In genomic region chr19:2798733-2799132, GRCh38 we compare ENCODE assay signal across 17 cellular contexts. TPM values are rescaled to one million over a fixed set of nuclear protein-coding genes. Genes with fewer than 3 reads are reported as not detected.
DNase-seq lines count a peak whose midpoint lies in the region; ATAC-seq and TF ChIP-seq lines count a peak whose summit lies in the region.
"Had no signal": no experiment of that assay in that cellular context is flagged by ENCODE, and none has a peak within 500 bp of the region (broad histone marks: within the 10 kb centered on the region; RNA-seq: fewer than 3 reads in every experiment).

No MANE protein-coding gene starts in this region.

- TF ChIP-seq CTCF in RWPE1 (conservative IDR thresholded peaks at IDR 0.05; ENCODE audit: low read depth) (no peak), cardiac muscle cell (IDR thresholded peaks at IDR 0.05; ENCODE audit: low read depth, low read length) (no peak), osteoblast (IDR thresholded peaks at IDR 0.05; ENCODE audit: extremely low read depth, low read depth, low read length) (no peak)

- H3K27ac ChIP-seq in RWPE1 (peak overlapping the region; percentile 27), cardiac muscle cell (peak overlapping the region; percentile 81), osteoblast (ENCODE audit: low read depth, low read length) (no peak overlapping the region), SJCRH30 (no peak overlapping the region)
- H3K27ac ChIP-seq: epithelial cell of prostate had no signal

- H3K36me3 ChIP-seq in cardiac muscle cell (peaks cover 23% of the 10 kb centered on the region), osteoblast (ENCODE audit: insufficient read depth, low read length) (peaks cover 30% of the 10 kb centered on the region), SJCRH30 (peaks cover 79% of the 10 kb centered on the region)

- H3K4me1 ChIP-seq in cardiac muscle cell (ENCODE audit: low read depth): peaks cover 8% of the 10 kb centered on the region
- H3K4me1 ChIP-seq in osteoblast (ENCODE audit: insufficient read depth, low read length): no peaks in the 10 kb centered on the region
- H3K4me1 ChIP-seq in SJCRH30: no peaks in the 10 kb centered on the region

- H3K4me3 ChIP-seq in cardiac muscle cell: no peak overlapping the region
- no peak overlapping the region for H3K4me3 ChIP-seq in osteoblast (ENCODE audit: insufficient read depth, low read length)
- no peak overlapping the region for H3K4me3 ChIP-seq in SJCRH30

- H4K20me1 ChIP-seq in osteoblast (ENCODE audit: insufficient read depth, low read length): peaks cover 4% of the 10 kb centered on the region

- no peak overlapping the region for H2AFZ ChIP-seq in osteoblast (ENCODE audit: low read length)

- H3K9me3 ChIP-seq in cardiac muscle cell (ENCODE audit: low read depth) (no peaks in the 10 kb centered on the region), osteoblast (ENCODE audit: low read depth, low read length) (no peaks in the 10 kb centered on the region), SJCRH30 (replicated peaks) (no peaks in the 10 kb centered on the region)

- H3K4me2 ChIP-seq in osteoblast (ENCODE audit: insufficient read depth, low read length): no peak overlapping the region

- no peaks in the 10 kb centered on the region for H3K27me3 ChIP-seq in cardiac muscle cell
- H3K27me3 ChIP-seq in osteoblast (ENCODE audit: insufficient read depth, low read length): no peaks in the 10 kb centered on the region
- H3K27me3 ChIP-seq in SJCRH30: no peaks in the 10 kb centered on the region

- peak; percentile 6 for DNase-seq in ELR (ENCODE audit: low read depth)
- no peak for DNase-seq in RWPE1 (ENCODE audit: low spot score)
- DNase-seq in cardiac muscle cell (ENCODE audit: low read depth in 1 of 2, low spot score in 1 of 2): peak; percentile 20 to 46
- DNase-seq in osteoblast (ENCODE audit: insufficient read length, low spot score, missing footprints): peak; percentile 90
- no peak for DNase-seq in NCI-H2171 (lab: John Stamatoyannopoulos, UW)
- DNase-seq in GDM1 (lab: John Stamatoyannopoulos, UW): no peak
- DNase-seq in SJCRH30: no peak
- DNase-seq: activated CD8-positive, alpha-beta memory T cell treated with anti-CD3 and anti-CD28 coated beads, Interleukin-2, amount 10 ng/mL, durations not matched to agents 7 days and 5 days; activated effector memory CD4-positive, alpha-beta T cell treated with anti-CD3 and anti-CD28 coated beads, Interleukin-2, amount 50 U/mL, for 16 hours; Calu3; kidney; NCI-H2081; NCI-H526 treated with DMSO at 0.1 percent for 48 hours; stimulated activated CD4-positive, alpha-beta T cell treated with anti-CD3 and anti-CD28 coated beads, Interleukin-4, amount 100 ng/mL, for 1 hour had no signal

- no peak for ATAC-seq in GM21619 (IDR thresholded peaks at IDR 0.05; ENCODE audit: unreplicated experiment)
- ATAC-seq: activated CD8-positive, alpha-beta memory T cell treated with anti-CD3 and anti-CD28 coated beads, Interleukin-2, amount 10 ng/mL, durations not matched to agents 7 days and 5 days; WTC11 had no signal

- POLR2A ChIA-PET in RWPE1 (lab: Yijun Ruan, JAX; ENCODE audit: low non-redundant PET): no interaction called here

- no peaks in the 10 kb centered on the region for H3K79me2 ChIP-seq in osteoblast (ENCODE audit: insufficient read depth, low read length)

- CTCF ChIA-PET in RWPE1 (lab: Yijun Ruan, JAX): interaction anchor here (0.5 to 0.6 kb wide), 2 partner anchors 40 to 1354 kb away, joined by 3 read pairs; no protein-coding TSS in a partner anchor

RNA-seq across cellular contexts. Expression of gene THOP1, which starts 13.4 kb away (rescaled TPM):
- total RNA-seq in cardiac muscle cell (111 and 126 TPM in 2 replicates), osteoblast (45.6 and 49.5 TPM in 2 replicates)
- polyA plus RNA-seq in cardiac muscle cell: 73.9 and 81.3 TPM in 2 replicates
- 114 and 119 TPM in 2 replicates for total RNA-seq in SJCRH30 (2014; rRNA removed; shearing (Covaris generic))

RNA-seq across cellular contexts. Expression of gene SGTA, which starts 15.7 kb away (rescaled TPM):
- 102 and 106 TPM in 2 replicates for total RNA-seq in cardiac muscle cell
- polyA plus RNA-seq in cardiac muscle cell: 135 and 137 TPM in 2 replicates
- 35.9 and 38.7 TPM in 2 replicates for total RNA-seq in osteoblast
- total RNA-seq in SJCRH30 (2014; rRNA removed; shearing (Covaris generic)): 102 and 103 TPM in 2 replicates

RNA-seq across cellular contexts. Expression of gene ZNF554, which starts 20.9 kb away (rescaled TPM):
- total RNA-seq in cardiac muscle cell (11.6 and 18.2 TPM in 2 replicates), osteoblast (5.6 and 5.8 TPM in 2 replicates)
- 11.1 and 12.4 TPM in 2 replicates for polyA plus RNA-seq in cardiac muscle cell
- total RNA-seq in SJCRH30 (2014; rRNA removed; shearing (Covaris generic)): 1.3 and 1.6 TPM in 2 replicates

RNA-seq across cellular contexts. Expression of gene ZNF555, which starts 42.5 kb away (rescaled TPM):
- total RNA-seq in cardiac muscle cell: 8.7 and 9.5 TPM in 2 replicates
- polyA plus RNA-seq in cardiac muscle cell: 9.0 and 15.2 TPM in 2 replicates
- 6.2 and 8.0 TPM in 2 replicates for total RNA-seq in osteoblast
- total RNA-seq in SJCRH30 (2014; rRNA removed; shearing (Covaris generic)): 10.7 and 11.8 TPM in 2 replicates

RNA-seq across cellular contexts. Expression of gene SLC39A3, which starts 58.9 kb away (rescaled TPM):
- total RNA-seq in cardiac muscle cell (29.4 and 33.5 TPM in 2 replicates), osteoblast (33.0 and 33.7 TPM in 2 replicates)
- 36.6 and 46.0 TPM in 2 replicates for polyA plus RNA-seq in cardiac muscle cell
- 18.7 and 19.5 TPM in 2 replicates for total RNA-seq in SJCRH30 (2014; rRNA removed; shearing (Covaris generic))

Comparison
In these comparisons a context has a peak if more than half of its experiments do, and no peak if none do; other contexts are left out.
1. DNase-seq: peak in ELR (single experiment), cardiac muscle cell (2 of 2) and osteoblast (single experiment); none in RWPE1 (single experiment), NCI-H2171 (single experiment), GDM1 (single experiment) and SJCRH30 (0 of 2).
2. H3K27ac ChIP-seq: peak in RWPE1 (single experiment) and cardiac muscle cell (single experiment); none in osteoblast (single experiment) and SJCRH30 (single experiment).